1 cellular context compared by ENCODE assay signal in the genomic region with DNA sequence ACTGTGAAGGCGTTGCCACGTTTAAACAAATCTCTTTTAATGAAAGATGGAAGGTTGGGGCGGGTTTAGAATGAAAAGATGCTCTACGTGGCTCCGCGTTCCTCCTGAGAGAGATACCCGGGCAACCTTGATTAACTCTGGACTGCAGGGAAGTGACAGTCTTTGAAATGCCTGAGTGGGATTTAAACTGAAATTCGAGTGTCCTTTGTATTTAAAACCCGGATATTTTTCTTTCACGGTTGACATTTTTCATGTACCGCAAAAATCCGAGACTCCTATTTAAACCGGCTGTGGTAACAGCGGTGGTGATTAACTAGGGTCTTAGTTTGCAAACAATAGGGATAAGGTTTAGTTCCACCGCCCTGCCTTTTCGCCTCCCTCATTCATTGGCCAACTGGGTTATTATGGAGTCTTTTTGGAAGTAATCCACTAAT.
TF ChIP-seq lines count a peak whose summit lies in the region.

No MANE protein-coding gene starts in this region.

TF ChIP-seq in IMR-90, 13 proteins besides CTCF, POLR2A, EP300 and RAD21 (continued from another document):
- no peak for TF ChIP-seq CHD1 (IDR thresholded peaks at IDR 0.05; ENCODE audit: low read depth, low read length)
